ENCODE assay signal across 21 cellular contexts in the genomic region with DNA sequence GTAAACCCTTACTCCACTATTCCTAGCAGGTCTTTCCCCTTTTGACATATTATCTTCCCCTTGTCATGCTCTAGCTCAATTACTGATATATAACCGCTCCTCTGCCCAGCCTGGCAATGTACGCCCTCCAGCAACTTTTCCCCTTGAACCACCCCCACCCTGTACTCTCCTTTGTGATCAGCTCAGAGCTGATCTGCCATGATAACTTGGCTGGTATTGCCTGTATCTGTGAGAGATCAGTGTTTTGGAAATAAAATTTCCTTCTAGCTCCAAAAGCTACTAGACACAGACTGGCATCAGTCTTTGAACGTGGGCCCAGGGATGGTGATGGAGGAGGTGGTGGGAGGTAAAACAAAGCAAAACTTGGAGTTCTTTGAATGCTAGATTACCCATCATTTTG. TPM values are rescaled to one million over a fixed set of nuclear protein-coding genes. Genes with fewer than 3 reads are reported as not detected.
A peak's percentile ranks its signal among the peaks of the same experiment; 100 is the strongest.
DNase-seq lines count a peak whose midpoint lies in the region; ATAC-seq and TF ChIP-seq lines count a peak whose summit lies in the region.
"Had no signal": no experiment of that assay in that cellular context is flagged by ENCODE, and none has a peak within 500 bp of the region (broad histone marks: within the 10 kb centered on the region; RNA-seq: fewer than 3 reads in every experiment).

No MANE protein-coding gene starts in this region.

- H3K36me3 ChIP-seq in SK-N-SH (replicated peaks in 1 of 2; ENCODE audit: control insufficient read depth in 1 of 2, insufficient read depth in 2 of 2, low read length in 1 of 2) (peaks cover 15 to 34% of the 10 kb centered on the region in 2 experiments), esophagus muscularis mucosa (peaks cover 14 to 42% (median 21%) of the 10 kb centered on the region in 4 donors), rectal smooth muscle tissue (ENCODE audit: control insufficient read depth, insufficient read depth, low read length) (no peaks in the 10 kb centered on the region), uterus (no peaks in the 10 kb centered on the region)

- H2AFZ ChIP-seq in SK-N-SH (ENCODE audit: low read depth) = no peak overlapping the region
- H2AFZ ChIP-seq: GM23338 had no signal

- POLR2A ChIA-PET in SK-N-SH (lab: Yijun Ruan, JAX) = interaction anchor here (0.6 to 1.6 kb wide), 2 partner anchors 21 to 53 kb away, joined by 3 read pairs; no protein-coding TSS in a partner anchor

- TF ChIP-seq EP300 in SK-N-SH (IDR thresholded peaks at IDR 0.05; ENCODE audit: borderline replicate concordance in 1 of 2, low read depth in 1 of 2, low read length in 1 of 2) (no peak; a peak in 1 of 4 replicates), esophagus muscularis mucosa (IDR thresholded peaks at IDR 0.05) (no peak)

- H3K9me3 ChIP-seq in SK-N-SH (no peaks in the 10 kb centered on the region), esophagus muscularis mucosa (no peaks in the 10 kb centered on the region), uterus (no peaks in the 10 kb centered on the region)

- TF ChIP-seq POLR2A in esophagus muscularis mucosa (IDR thresholded peaks at IDR 0.05; ENCODE audit: low read depth) (no peak), uterus (IDR thresholded peaks at IDR 0.05) (no peak)

- peaks cover 5% of the 10 kb centered on the region; the same call in 1 of the 2 replicates for H3K79me2 ChIP-seq in SK-N-SH (ENCODE audit: insufficient read depth)

- peaks cover 23% of the 10 kb centered on the region for H3F3A ChIP-seq in SK-N-SH (replicated peaks; ENCODE audit: insufficient read depth)

- CTCF ChIA-PET in SK-N-SH (lab: Yijun Ruan, JAX) = interaction anchor here (0.9 to 14.8 kb wide), 3 partner anchors 18 to 69 kb away, joined by 3 to 272 read pairs (median 17); partner anchors contain the start of genes CRYAB and DIXDC1

- H3K27ac ChIP-seq in SK-N-SH (ENCODE audit: low read depth in 2 of 2, low read length in 1 of 2) (no peak overlapping the region), esophagus muscularis mucosa (replicated peaks in 1 of 4) (peak overlapping the region; percentile 97 to 99 (median 98)), rectal smooth muscle tissue (ENCODE audit: low read depth, low read length) (peak overlapping the region; percentile 92), uterus (peak overlapping the region; percentile 93 to 95)
- H3K27ac ChIP-seq: 22Rv1, C4-2B had no signal

- no peak overlapping the region for H3K4me2 ChIP-seq in SK-N-SH
- H3K4me2 ChIP-seq: GM23338 had no signal

- H3K9ac ChIP-seq in SK-N-SH (no peak overlapping the region), rectal smooth muscle tissue (ENCODE audit: low read length) (no peak overlapping the region)

- H3K9me2 ChIP-seq in SK-N-SH = no peaks in the 10 kb centered on the region

- ATAC-seq in SK-N-SH treated with all-trans-retinoic acid at 6 μM for 48 hours (no peak), HG02840 (IDR thresholded peaks at IDR 0.05; ENCODE audit: low FRiP score, unreplicated experiment) (no peak), GM21367 (IDR thresholded peaks at IDR 0.05; ENCODE audit: unreplicated experiment) (no peak)
- ATAC-seq: GM23338, K562 had no signal

- peak; percentile 51 for DNase-seq in SK-N-SH
- no peak for DNase-seq in esophagus muscularis mucosa (ENCODE audit: extremely low spot score)
- no peak for DNase-seq in uterus
- no peak for DNase-seq in cerebellar nuclear complex (lab: John Stamatoyannopoulos, UW)
- DNase-seq: AML-193, DMS79, HCEC 1CT, NCI-H1105 treated with DMSO at 0.1 percent for 48 hours, NCI-H187, NCI-H2227 treated with DMSO at 0.1 percent for 48 hours, NCI-H510A treated with DMSO at 0.1 percent for 48 hours, NCI-H774, OCI-M1 had no signal

- no peak for TF ChIP-seq RAD21 in SK-N-SH (IDR thresholded peaks at IDR 0.05; ENCODE audit: low read length)

- WGBS in SK-N-SH (ENCODE audit: low lambda C conversion rate) = 77% methylated on average over 3 of the region's 3 CpGs
- WGBS in esophagus muscularis mucosa = 73% methylated on average over 3 of the region's 3 CpGs

- H3K4me1 ChIP-seq in SK-N-SH (ENCODE audit: control insufficient read depth in 1 of 2, insufficient read depth in 2 of 2, low read depth in 1 of 2, low read length in 1 of 2) (peaks cover 13 to 17% of the 10 kb centered on the region in 2 experiments; a peak in 3 of 4 replicates), esophagus muscularis mucosa (peaks cover 40 to 81% (median 76%) of the 10 kb centered on the region in 4 donors), rectal smooth muscle tissue (ENCODE audit: control insufficient read depth, insufficient read depth, low read length) (peaks cover 18% of the 10 kb centered on the region), uterus (peaks cover 4 to 10% of the 10 kb centered on the region in 2 donors)

- no peaks in the 10 kb centered on the region for H4K20me1 ChIP-seq in SK-N-SH (ENCODE audit: insufficient read depth)

- no peak for TF ChIP-seq CTCF in SK-N-SH (IDR thresholded peaks at IDR 0.05)
- TF ChIP-seq CTCF in esophagus muscularis mucosa (IDR thresholded peaks at IDR 0.05) = no peak
- no peak for TF ChIP-seq CTCF in uterus (IDR thresholded peaks at IDR 0.05)

- H3K27me3 ChIP-seq in SK-N-SH (ENCODE audit: insufficient read depth) = no peaks in the 10 kb centered on the region
- H3K27me3 ChIP-seq in esophagus muscularis mucosa = no peaks in the 10 kb centered on the region
- H3K27me3 ChIP-seq in rectal smooth muscle tissue (ENCODE audit: control insufficient read depth, insufficient read depth, low read length) = no peaks in the 10 kb centered on the region
- no peaks in the 10 kb centered on the region for H3K27me3 ChIP-seq in uterus

- intact Hi-C loops in esophagus muscularis mucosa (cut with DNase I) (no loop called here), uterus (cut with DNase I; ENCODE audit: low total_unique reads) (no loop called here)

- no peak overlapping the region for H3K4me3 ChIP-seq in SK-N-SH (ENCODE audit: low read depth in 2 of 2, low read length in 1 of 2)
- H3K4me3 ChIP-seq in esophagus muscularis mucosa = no peak overlapping the region
- no peak overlapping the region for H3K4me3 ChIP-seq in rectal smooth muscle tissue (ENCODE audit: low read length)
- H3K4me3 ChIP-seq in uterus = no peak overlapping the region
- H3K4me3 ChIP-seq: GM23338, K562 had no signal

TF ChIP-seq in SK-N-SH, 30 proteins besides CTCF, POLR2A, EP300 and RAD21:
- TF ChIP-seq USF1 (IDR thresholded peaks at IDR 0.05; ENCODE audit: borderline replicate concordance, low read depth) (no peak), GATA2 (CRISPR knock-in tag; IDR thresholded peaks at IDR 0.05) (peak; percentile 79)
- TF ChIP-seq, protein P1, sequence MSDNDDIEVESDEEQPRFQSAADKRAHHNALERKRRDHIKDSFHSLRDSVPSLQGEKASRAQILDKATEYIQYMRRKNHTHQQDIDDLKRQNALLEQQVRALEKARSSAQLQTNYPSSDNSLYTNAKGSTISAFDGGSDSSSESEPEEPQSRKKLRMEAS (IDR thresholded peaks at IDR 0.05; ENCODE audit: low read depth) = no peak

TF ChIP-seq in SK-N-SH treated with all-trans-retinoic acid at 6 μM for 48 hours, 23 proteins besides CTCF, POLR2A, EP300 and RAD21 (continues in another document):
- TF ChIP-seq TCF4 (CRISPR knock-in tag; IDR thresholded peaks at IDR 0.05; ENCODE audit: borderline replicate concordance) = no peak
- TF ChIP-seq ISL1 (CRISPR knock-in tag; IDR thresholded peaks at IDR 0.05) = no peak
- no peak for TF ChIP-seq SNAI2 (CRISPR knock-in tag; IDR thresholded peaks at IDR 0.05)
- no peak for TF ChIP-seq OSR1 (CRISPR knock-in tag; IDR thresholded peaks at IDR 0.05)
- no peak for TF ChIP-seq ZNF8 (CRISPR knock-in tag; IDR thresholded peaks at IDR 0.05)
- TF ChIP-seq ZFP30 (CRISPR knock-in tag; IDR thresholded peaks at IDR 0.05) = no peak
- TF ChIP-seq CREB5 (CRISPR knock-in tag; IDR thresholded peaks at IDR 0.05; ENCODE audit: low read depth) = no peak
- no peak for TF ChIP-seq CSDC2 (CRISPR knock-in tag; IDR thresholded peaks at IDR 0.05)
- TF ChIP-seq ZNF70 (CRISPR knock-in tag; IDR thresholded peaks at IDR 0.05) = no peak
- no peak for TF ChIP-seq POU6F1 (CRISPR knock-in tag; IDR thresholded peaks at IDR 0.05; ENCODE audit: borderline replicate concordance, low read depth)

RNA-seq across cellular contexts. Expression of gene DIXDC1, which starts 42.9 kb away (rescaled TPM):
- polyA plus RNA-seq in SK-N-SH (2012; rRNA removed) = 5.3 and 6.8 TPM in 2 replicates
- 6.3 and 6.9 TPM in 2 replicates for polyA plus RNA-seq in SK-N-SH (2012; cell fraction: cytosol; rRNA removed)
- 5.9 and 9.3 TPM in 2 replicates for polyA plus RNA-seq in SK-N-SH (2012; cell fraction: nucleus; rRNA removed)
- total RNA-seq in esophagus muscularis mucosa (100 to 1,000 TPM; 101 to 168 (median 122) TPM), uterus (10 to 100 TPM; 38.7 to 63.0 (median 51.4) TPM)

RNA-seq across cellular contexts. Expression of gene DLAT, which starts 45.1 kb away (rescaled TPM):
- polyA plus RNA-seq in SK-N-SH (2012; rRNA removed) = 14.4 and 17.8 TPM in 2 replicates
- polyA plus RNA-seq in SK-N-SH (2012; cell fraction: cytosol; rRNA removed) = 19.4 and 20.3 TPM in 2 replicates
- polyA plus RNA-seq in SK-N-SH (2012; cell fraction: nucleus; rRNA removed) = 6.9 and 10.2 TPM in 2 replicates
- 10 to 100 TPM; 27.2 to 32.4 (median 29.4) TPM for total RNA-seq in esophagus muscularis mucosa
- total RNA-seq in uterus = 10 to 100 TPM; 11.8 to 32.7 (median 24.7) TPM

Comparison
In these comparisons a context has a peak if more than half of its experiments do, and no peak if none do; other contexts are left out.
1. H3K27ac ChIP-seq: peak in esophagus muscularis mucosa (4 of 4), rectal smooth muscle tissue (single experiment) and uterus (2 of 2); none in SK-N-SH (0 of 2).